1 cellular context compared by ENCODE assay signal in genomic region chr1:8314346-8315280, GRCh38.
TF ChIP-seq lines count a peak whose summit lies in the region.

No MANE protein-coding gene starts in this region.

TF ChIP-seq in HepG2, 621 proteins besides CTCF, POLR2A, EP300 and RAD21 (continued from another document and continues in another):
- 0 out of 2 replicates have a peak, but pooled peaks have one; percentile 22 for TF ChIP-seq SKIL (CRISPR knock-in tag; IDR thresholded peaks at IDR 0.05; ENCODE audit: borderline replicate concordance)
- peak; percentile 46; the same call in 1 of the 2 replicates for TF ChIP-seq ZNF713 (CRISPR knock-in tag; IDR thresholded peaks at IDR 0.05)
- TF ChIP-seq ZNF350 (CRISPR knock-in tag; IDR thresholded peaks at IDR 0.05; ENCODE audit: borderline replicate concordance, low read depth), result peak; percentile 47; the same call in 1 of the 2 replicates
- TF ChIP-seq ZNF446 (CRISPR knock-in tag; IDR thresholded peaks at IDR 0.05), result no peak
- TF ChIP-seq REST (IDR thresholded peaks at IDR 0.05; ENCODE audit: borderline replicate concordance in 1 of 2, low read depth in 1 of 2, low read length in 2 of 2), result no peak
- TF ChIP-seq ZFP41 (CRISPR knock-in tag; IDR thresholded peaks at IDR 0.05; ENCODE audit: borderline replicate concordance), result no peak
- TF ChIP-seq, protein P1, sequence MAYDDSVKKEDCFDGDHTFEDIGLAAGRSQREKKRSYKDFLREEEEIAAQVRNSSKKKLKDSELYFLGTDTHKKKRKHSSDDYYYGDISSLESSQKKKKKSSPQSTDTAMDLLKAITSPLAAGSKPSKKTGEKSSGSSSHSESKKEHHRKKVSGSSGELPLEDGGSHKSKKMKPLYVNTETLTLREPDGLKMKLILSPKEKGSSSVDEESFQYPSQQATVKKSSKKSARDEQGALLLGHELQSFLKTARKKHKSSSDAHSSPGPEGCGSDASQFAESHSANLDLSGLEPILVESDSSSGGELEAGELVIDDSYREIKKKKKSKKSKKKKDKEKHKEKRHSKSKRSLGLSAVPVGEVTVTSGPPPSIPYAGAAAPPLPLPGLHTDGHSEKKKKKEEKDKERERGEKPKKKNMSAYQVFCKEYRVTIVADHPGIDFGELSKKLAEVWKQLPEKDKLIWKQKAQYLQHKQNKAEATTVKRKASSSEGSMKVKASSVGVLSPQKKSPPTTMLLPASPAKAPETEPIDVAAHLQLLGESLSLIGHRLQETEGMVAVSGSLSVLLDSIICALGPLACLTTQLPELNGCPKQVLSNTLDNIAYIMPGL (CRISPR knock-in tag; IDR thresholded peaks at IDR 0.05; ENCODE audit: borderline replicate concordance in 1 of 2, low read depth in 1 of 2), result peak in 1 of 2 experiments; percentile 83; a peak in 3 of 4 replicates
- TF ChIP-seq TEAD3 (CRISPR knock-in tag; optimal IDR thresholded peaks at IDR 0.05; ENCODE audit: borderline replicate concordance), result peak; percentile 42
- TF ChIP-seq, protein P2, sequence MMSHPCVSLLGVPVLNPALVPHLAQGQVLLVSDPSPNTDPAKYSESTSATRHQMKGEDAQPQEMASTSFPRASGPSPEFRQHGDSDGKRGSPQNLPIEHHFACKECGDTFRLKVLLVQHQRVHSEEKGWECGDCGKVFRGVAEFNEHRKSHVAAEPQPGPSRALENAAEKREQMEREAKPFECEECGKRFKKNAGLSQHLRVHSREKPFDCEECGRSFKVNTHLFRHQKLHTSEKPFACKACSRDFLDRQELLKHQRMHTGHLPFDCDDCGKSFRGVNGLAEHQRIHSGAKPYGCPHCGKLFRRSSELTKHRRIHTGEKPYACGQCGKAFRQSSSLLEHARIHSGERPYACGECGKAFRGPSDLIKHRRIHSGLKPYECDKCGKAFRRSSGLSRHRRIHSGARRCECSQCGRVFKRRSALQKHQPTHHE (CRISPR knock-in tag; IDR thresholded peaks at IDR 0.05; ENCODE audit: borderline replicate concordance), result no peak
- TF ChIP-seq SPEN (CRISPR knock-in tag; IDR thresholded peaks at IDR 0.05; ENCODE audit: low read depth), result no peak
- TF ChIP-seq SMC3 (IDR thresholded peaks at IDR 0.05; ENCODE audit: low read length), result peak; percentile 98
- peak; percentile 52; the same call in 1 of the 2 replicates for TF ChIP-seq ZGPAT (CRISPR knock-in tag; IDR thresholded peaks at IDR 0.05)
- TF ChIP-seq AKAP8 (CRISPR knock-in tag; IDR thresholded peaks at IDR 0.05), result 0 out of 2 replicates have a peak, but pooled peaks have one; percentile 28
- TF ChIP-seq, protein P3, sequence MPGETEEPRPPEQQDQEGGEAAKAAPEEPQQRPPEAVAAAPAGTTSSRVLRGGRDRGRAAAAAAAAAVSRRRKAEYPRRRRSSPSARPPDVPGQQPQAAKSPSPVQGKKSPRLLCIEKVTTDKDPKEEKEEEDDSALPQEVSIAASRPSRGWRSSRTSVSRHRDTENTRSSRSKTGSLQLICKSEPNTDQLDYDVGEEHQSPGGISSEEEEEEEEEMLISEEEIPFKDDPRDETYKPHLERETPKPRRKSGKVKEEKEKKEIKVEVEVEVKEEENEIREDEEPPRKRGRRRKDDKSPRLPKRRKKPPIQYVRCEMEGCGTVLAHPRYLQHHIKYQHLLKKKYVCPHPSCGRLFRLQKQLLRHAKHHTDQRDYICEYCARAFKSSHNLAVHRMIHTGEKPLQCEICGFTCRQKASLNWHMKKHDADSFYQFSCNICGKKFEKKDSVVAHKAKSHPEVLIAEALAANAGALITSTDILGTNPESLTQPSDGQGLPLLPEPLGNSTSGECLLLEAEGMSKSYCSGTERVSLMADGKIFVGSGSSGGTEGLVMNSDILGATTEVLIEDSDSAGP (CRISPR knock-in tag; IDR thresholded peaks at IDR 0.05; ENCODE audit: borderline replicate concordance), result peak; percentile 11; the same call in 1 of the 2 replicates
- TF ChIP-seq, protein P4, sequence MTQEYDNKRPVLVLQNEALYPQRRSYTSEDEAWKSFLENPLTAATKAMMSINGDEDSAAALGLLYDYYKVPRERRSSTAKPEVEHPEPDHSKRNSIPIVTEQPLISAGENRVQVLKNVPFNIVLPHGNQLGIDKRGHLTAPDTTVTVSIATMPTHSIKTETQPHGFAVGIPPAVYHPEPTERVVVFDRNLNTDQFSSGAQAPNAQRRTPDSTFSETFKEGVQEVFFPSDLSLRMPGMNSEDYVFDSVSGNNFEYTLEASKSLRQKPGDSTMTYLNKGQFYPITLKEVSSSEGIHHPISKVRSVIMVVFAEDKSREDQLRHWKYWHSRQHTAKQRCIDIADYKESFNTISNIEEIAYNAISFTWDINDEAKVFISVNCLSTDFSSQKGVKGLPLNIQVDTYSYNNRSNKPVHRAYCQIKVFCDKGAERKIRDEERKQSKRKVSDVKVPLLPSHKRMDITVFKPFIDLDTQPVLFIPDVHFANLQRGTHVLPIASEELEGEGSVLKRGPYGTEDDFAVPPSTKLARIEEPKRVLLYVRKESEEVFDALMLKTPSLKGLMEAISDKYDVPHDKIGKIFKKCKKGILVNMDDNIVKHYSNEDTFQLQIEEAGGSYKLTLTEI (CRISPR knock-in tag; conservative IDR thresholded peaks at IDR 0.05), result no peak
- TF ChIP-seq SAP130 (CRISPR knock-in tag; IDR thresholded peaks at IDR 0.05; ENCODE audit: low read depth), result peak; percentile 69; the same call in 1 of the 2 replicates
- peak; percentile 70; the same call in 1 of the 2 replicates for TF ChIP-seq KDM2A (CRISPR knock-in tag; IDR thresholded peaks at IDR 0.05; ENCODE audit: borderline replicate concordance, low read depth)
- no peak for TF ChIP-seq ZBTB42 (CRISPR knock-in tag; IDR thresholded peaks at IDR 0.05)
- TF ChIP-seq MXI1 (IDR thresholded peaks at IDR 0.05; ENCODE audit: borderline replicate concordance, low read depth, low read length), result peak; percentile 29; the same call in 1 of the 3 replicates
- TF ChIP-seq E2F1 (CRISPR knock-in tag; IDR thresholded peaks at IDR 0.05), result no peak
- TF ChIP-seq, protein P5, sequence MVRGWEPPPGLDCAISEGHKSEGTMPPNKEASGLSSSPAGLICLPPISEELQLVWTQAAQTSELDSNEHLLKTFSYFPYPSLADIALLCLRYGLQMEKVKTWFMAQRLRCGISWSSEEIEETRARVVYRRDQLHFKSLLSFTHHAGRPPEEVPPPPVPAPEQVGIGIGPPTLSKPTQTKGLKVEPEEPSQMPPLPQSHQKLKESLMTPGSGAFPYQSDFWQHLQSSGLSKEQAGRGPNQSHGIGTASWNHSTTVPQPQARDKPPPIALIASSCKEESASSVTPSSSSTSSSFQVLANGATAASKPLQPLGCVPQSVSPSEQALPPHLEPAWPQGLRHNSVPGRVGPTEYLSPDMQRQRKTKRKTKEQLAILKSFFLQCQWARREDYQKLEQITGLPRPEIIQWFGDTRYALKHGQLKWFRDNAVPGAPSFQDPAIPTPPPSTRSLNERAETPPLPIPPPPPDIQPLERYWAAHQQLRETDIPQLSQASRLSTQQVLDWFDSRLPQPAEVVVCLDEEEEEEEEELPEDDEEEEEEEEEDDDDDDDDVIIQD (CRISPR knock-in tag; IDR thresholded peaks at IDR 0.05; ENCODE audit: low read depth), result no peak
- 0 out of 2 replicates have a peak, but pooled peaks have one; percentile 28 for TF ChIP-seq CEBPG (CRISPR knock-in tag; IDR thresholded peaks at IDR 0.05)
- TF ChIP-seq POGK (CRISPR knock-in tag; conservative IDR thresholded peaks at IDR 0.05), result no peak
- TF ChIP-seq GATAD1 (CRISPR knock-in tag; IDR thresholded peaks at IDR 0.05), result no peak
- peak; percentile 61; the same call in 1 of the 2 replicates for TF ChIP-seq KAT7 (CRISPR knock-in tag; IDR thresholded peaks at IDR 0.05; ENCODE audit: borderline replicate concordance)
- TF ChIP-seq, protein P6, sequence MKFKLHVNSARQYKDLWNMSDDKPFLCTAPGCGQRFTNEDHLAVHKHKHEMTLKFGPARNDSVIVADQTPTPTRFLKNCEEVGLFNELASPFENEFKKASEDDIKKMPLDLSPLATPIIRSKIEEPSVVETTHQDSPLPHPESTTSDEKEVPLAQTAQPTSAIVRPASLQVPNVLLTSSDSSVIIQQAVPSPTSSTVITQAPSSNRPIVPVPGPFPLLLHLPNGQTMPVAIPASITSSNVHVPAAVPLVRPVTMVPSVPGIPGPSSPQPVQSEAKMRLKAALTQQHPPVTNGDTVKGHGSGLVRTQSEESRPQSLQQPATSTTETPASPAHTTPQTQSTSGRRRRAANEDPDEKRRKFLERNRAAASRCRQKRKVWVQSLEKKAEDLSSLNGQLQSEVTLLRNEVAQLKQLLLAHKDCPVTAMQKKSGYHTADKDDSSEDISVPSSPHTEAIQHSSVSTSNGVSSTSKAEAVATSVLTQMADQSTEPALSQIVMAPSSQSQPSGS (CRISPR knock-in tag; IDR thresholded peaks at IDR 0.05), result 0 out of 2 replicates have a peak, but pooled peaks have one; percentile 28
- peak; percentile 88; the same call in 1 of the 2 replicates for TF ChIP-seq SMAD1 (CRISPR knock-in tag; IDR thresholded peaks at IDR 0.05; ENCODE audit: borderline replicate concordance, low read depth)
- no peak for TF ChIP-seq ZBTB37 (CRISPR knock-in tag; IDR thresholded peaks at IDR 0.05)
